1 cellular context compared by ENCODE assay signal in genomic region chr6:21264288-21264818, GRCh38.
TF ChIP-seq lines count a peak whose summit lies in the region.

No MANE protein-coding gene starts in this region.

TF ChIP-seq in HEK293, 187 proteins besides CTCF, POLR2A, EP300 and RAD21 (continued from another document and continues in another):
- TF ChIP-seq ZNF211 (tag by site-specific recombination; IDR thresholded peaks at IDR 0.05; ENCODE audit: low read depth) (no peak), ZNF580 (tag by site-specific recombination; IDR thresholded peaks at IDR 0.05) (peak; percentile 99), ZNF23 (tag by site-specific recombination; IDR thresholded peaks at IDR 0.05; ENCODE audit: borderline replicate concordance) (no peak), RBAK (tag by site-specific recombination; IDR thresholded peaks at IDR 0.05) (no peak), PRDM10 (tag by site-specific recombination; IDR thresholded peaks at IDR 0.05) (peak; percentile 50), ZNF341 (tag by site-specific recombination; IDR thresholded peaks at IDR 0.05; ENCODE audit: low read depth) (peak; percentile 31; the same call in 1 of the 2 replicates), ZNF639 (tag by site-specific recombination; IDR thresholded peaks at IDR 0.05) (peak; percentile 84), MZF1 (tag by site-specific recombination; IDR thresholded peaks at IDR 0.05; ENCODE audit: borderline replicate concordance) (peak; percentile 97), ZBTB11 (tag by site-specific recombination; conservative IDR thresholded peaks at IDR 0.05; ENCODE audit: low read depth) (no peak), ZNF558 (tag by site-specific recombination; IDR thresholded peaks at IDR 0.05) (0 out of 2 replicates have a peak, but pooled peaks have one; percentile 60), PRDM4 (tag by site-specific recombination; IDR thresholded peaks at IDR 0.05) (peak; percentile 97), GLIS1 (tag by site-specific recombination; IDR thresholded peaks at IDR 0.05) (peak; percentile 34), ZBTB7A (tag by site-specific recombination; IDR thresholded peaks at IDR 0.05; ENCODE audit: low read depth) (no peak), ZNF248 (tag by site-specific recombination; IDR thresholded peaks at IDR 0.05) (no peak), YY1 (tag by site-specific recombination; IDR thresholded peaks at IDR 0.05) (peak; percentile 63), ZNF174 (tag by site-specific recombination; IDR thresholded peaks at IDR 0.05) (no peak), ZXDB (tag by site-specific recombination; IDR thresholded peaks at IDR 0.05) (peak; percentile 98), ZNF175 (tag by site-specific recombination; IDR thresholded peaks at IDR 0.05) (no peak), HOXD13 (CRISPR knock-in tag; IDR thresholded peaks at IDR 0.05; ENCODE audit: borderline replicate concordance) (peak; percentile 87), ZSCAN23 (tag by site-specific recombination; IDR thresholded peaks at IDR 0.05) (peak; percentile 65; the same call in 1 of the 2 replicates), ZNF449 (tag by site-specific recombination; IDR thresholded peaks at IDR 0.05) (peak; percentile 86), PRDM6 (tag by site-specific recombination; IDR thresholded peaks at IDR 0.05) (peak; percentile 99), ZNF623 (tag by site-specific recombination; IDR thresholded peaks at IDR 0.05) (no peak), BCL11A (tag by site-specific recombination; IDR thresholded peaks at IDR 0.05; ENCODE audit: low read depth) (peak; percentile 82), KLF8 (tag by site-specific recombination; IDR thresholded peaks at IDR 0.05) (peak; percentile 87), ZNF366 (tag by site-specific recombination; conservative IDR thresholded peaks at IDR 0.05) (peak; percentile 90), ZNF624 (tag by site-specific recombination; IDR thresholded peaks at IDR 0.05) (no peak), ZNF311 (tag by site-specific recombination; IDR thresholded peaks at IDR 0.05; ENCODE audit: borderline replicate concordance) (no peak), ZNF626 (tag by site-specific recombination; IDR thresholded peaks at IDR 0.05) (peak; percentile 15; the same call in 1 of the 2 replicates), SCRT1 (tag by site-specific recombination; IDR thresholded peaks at IDR 0.05; ENCODE audit: borderline replicate concordance) (peak; percentile 65; the same call in 1 of the 2 replicates), ZNF221 (tag by site-specific recombination; IDR thresholded peaks at IDR 0.05; ENCODE audit: borderline replicate concordance) (0 out of 2 replicates have a peak, but pooled peaks have one; percentile 25), ZSCAN5A (tag by site-specific recombination; IDR thresholded peaks at IDR 0.05) (no peak), SETDB1 (IDR thresholded peaks at IDR 0.05; ENCODE audit: insufficient read length, low read length) (no peak), REST (tag by site-specific recombination; IDR thresholded peaks at IDR 0.05) (no peak), ZSCAN16 (tag by site-specific recombination; IDR thresholded peaks at IDR 0.05) (peak; percentile 80), ZNF24 (tag by site-specific recombination; IDR thresholded peaks at IDR 0.05) (peak; percentile 91), ZNF707 (tag by site-specific recombination; IDR thresholded peaks at IDR 0.05) (no peak), SP7 (tag by site-specific recombination; IDR thresholded peaks at IDR 0.05) (peak; percentile 100), ZNF777 (tag by site-specific recombination; IDR thresholded peaks at IDR 0.05; ENCODE audit: borderline replicate concordance) (no peak), ZNF785 (tag by site-specific recombination; IDR thresholded peaks at IDR 0.05) (no peak), SP2 (tag by site-specific recombination; IDR thresholded peaks at IDR 0.05) (no peak; the same call in 1 of the 2 replicates), ZNF138 (tag by site-specific recombination; IDR thresholded peaks at IDR 0.05; ENCODE audit: borderline replicate concordance) (no peak)
